Comparison of ENCODE assay signal across 8 cellular contexts in genomic region chr6:139369568-139370046, GRCh38.
A peak's percentile ranks its signal among the peaks of the same experiment; 100 is the strongest.
DNase-seq lines count a peak whose midpoint lies in the region; ATAC-seq, FAIRE-seq and TF ChIP-seq lines count a peak whose summit lies in the region.

No MANE protein-coding gene starts in this region.

- ATAC-seq in SK-N-SH treated with all-trans-retinoic acid at 6 μM for 48 hours (peak; percentile 41), GM19467 (IDR thresholded peaks at IDR 0.05; ENCODE audit: unreplicated experiment) (no peak)

- peaks cover 10% of the 10 kb centered on the region for H4K20me1 ChIP-seq in Loucy (ENCODE audit: insufficient read depth, low read length, poor library complexity, severe bottlenecking)

- no peaks in the 10 kb centered on the region for H3K9me3 ChIP-seq in Loucy (ENCODE audit: insufficient read depth, low read depth, low read length)

- FAIRE-seq in endometrium (lab: Jason Lieb, UNC), result peak; percentile 92

- no peaks in the 10 kb centered on the region for H3K9me2 ChIP-seq in Loucy (replicated peaks; ENCODE audit: low read depth, low read length)

- peaks cover 19% of the 10 kb centered on the region for H3K79me2 ChIP-seq in Loucy (ENCODE audit: insufficient read depth, low read length)

- peak overlapping the region; percentile 68 to 94 (median 71) for H3K27ac Mint-ChIP-seq in nephron

- H3K4me3 Mint-ChIP-seq in nephron, result peak overlapping the region; percentile 99

- no peaks in the 10 kb centered on the region for H3K36me3 ChIP-seq in Loucy (ENCODE audit: insufficient read depth, low read length)

- H3K27me3 ChIP-seq in Loucy (ENCODE audit: insufficient read depth, low read length, poor library complexity, severe bottlenecking), result no peaks in the 10 kb centered on the region

- peaks cover 16% of the 10 kb centered on the region for H3K4me1 ChIP-seq in Loucy (ENCODE audit: insufficient read depth, low read length, poor library complexity, severe bottlenecking)

- no peaks in the 10 kb centered on the region for H3F3A ChIP-seq in Loucy (ENCODE audit: low read depth)

- H3K36me3 Mint-ChIP-seq in nephron (ENCODE audit: low read depth), result peaks cover 40% of the 10 kb centered on the region

- DNase-seq in activated CD4-positive, alpha-beta T cell treated with anti-CD3 and anti-CD28 coated beads for 4 hours, result peak; percentile 13 to 17
- no peak for DNase-seq in activated CD4-positive, alpha-beta T cell treated with anti-CD3 and anti-CD28 coated beads for 1 hour
- DNase-seq in cortex of kidney (lab: John Stamatoyannopoulos, UW), result no peak

- no peaks in the 10 kb centered on the region for H3K9me3 Mint-ChIP-seq in nephron

- H3K27me3 Mint-ChIP-seq in nephron (ENCODE audit: low read depth), result no peaks in the 10 kb centered on the region

- H2AFZ ChIP-seq in Loucy (ENCODE audit: low read length), result no peak overlapping the region

- no peak overlapping the region for H3K9ac ChIP-seq in Loucy (ENCODE audit: low read depth, low read length, poor library complexity, severe bottlenecking)

- H3K4me3 ChIP-seq in Loucy (ENCODE audit: low read length, poor library complexity, severe bottlenecking), result no peak overlapping the region

- TF ChIP-seq CTCF in Loucy (conservative IDR thresholded peaks at IDR 0.05; ENCODE audit: low read length) (peak; percentile 81), nephron (IDR thresholded peaks at IDR 0.05; ENCODE audit: unreplicated experiment in 3 of 3) (peak; percentile 62 to 78 (median 73))

- no peak overlapping the region for H3K4me2 ChIP-seq in Loucy (ENCODE audit: low read depth, low read length, poor library complexity, severe bottlenecking)

- H3K4me1 Mint-ChIP-seq in nephron, result peaks cover 49% of the 10 kb centered on the region

TF ChIP-seq in SK-N-SH treated with all-trans-retinoic acid at 6 μM for 48 hours, 23 proteins besides CTCF, POLR2A, EP300 and RAD21:
- TF ChIP-seq ZNF70 (CRISPR knock-in tag; IDR thresholded peaks at IDR 0.05), result no peak
- no peak for TF ChIP-seq PPARA (CRISPR knock-in tag; IDR thresholded peaks at IDR 0.05; ENCODE audit: borderline replicate concordance)
- no peak for TF ChIP-seq ZFP3 (CRISPR knock-in tag; IDR thresholded peaks at IDR 0.05)
- TF ChIP-seq TCF4 (CRISPR knock-in tag; IDR thresholded peaks at IDR 0.05; ENCODE audit: borderline replicate concordance), result no peak
- TF ChIP-seq TOX (CRISPR knock-in tag; IDR thresholded peaks at IDR 0.05; ENCODE audit: borderline replicate concordance), result 0 out of 2 replicates have a peak, but pooled peaks have one; percentile 7
- TF ChIP-seq GLIS3 (CRISPR knock-in tag; IDR thresholded peaks at IDR 0.05), result no peak
TF ChIP-seq in SK-N-SH treated with all-trans-retinoic acid at 6 μM for 48 hours: peak in this region for 1.

Comparison
In these comparisons a context has a peak if more than half of its experiments do, and no peak if none do; other contexts are left out.
1. DNase-seq: peak in activated CD4-positive, alpha-beta T cell treated with anti-CD3 and anti-CD28 coated beads for 4 hours (2 of 2); none in activated CD4-positive, alpha-beta T cell treated with anti-CD3 and anti-CD28 coated beads for 1 hour (single experiment) and cortex of kidney (single experiment).